In the genomic region with DNA sequence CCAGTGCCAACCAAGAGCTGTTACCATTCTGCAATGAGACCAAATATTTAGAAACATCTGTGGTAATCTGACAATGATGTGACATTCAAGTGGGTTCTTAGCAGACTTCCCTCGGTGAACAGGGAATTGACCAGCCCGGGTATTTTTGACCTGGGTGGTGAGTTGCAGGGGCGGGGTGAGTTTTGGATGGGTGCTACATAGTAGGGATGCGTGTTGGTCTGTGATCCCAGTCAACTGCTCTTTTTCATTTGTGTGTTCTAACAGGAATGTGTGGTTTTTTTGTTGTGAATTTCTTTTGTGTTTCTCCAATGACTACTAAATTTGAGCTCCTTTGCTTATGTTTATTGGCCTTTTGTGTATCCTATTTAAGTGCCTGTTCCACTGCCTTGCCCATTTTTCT, we compare ENCODE assay signal across 3 cellular contexts.
"Had no signal": no experiment of that assay in that cellular context is flagged by ENCODE, and none has a peak within 500 bp of the region (broad histone marks: within the 10 kb centered on the region; RNA-seq: fewer than 3 reads in every experiment).

No MANE protein-coding gene starts in this region.

- DNase-seq: GDM1, GF-D8 had no signal

- ATAC-seq: GM12878 had no signal

- H3K4me3 ChIP-seq: GM12878 had no signal
